In genomic region chr6:1724616-1725015, GRCh38 we compare ENCODE assay signal across 11 cellular contexts.
DNase-seq lines count a peak whose midpoint lies in the region; ATAC-seq and TF ChIP-seq lines count a peak whose summit lies in the region.
"Had no signal": no experiment of that assay in that cellular context is flagged by ENCODE, and none has a peak within 500 bp of the region (broad histone marks: within the 10 kb centered on the region; RNA-seq: fewer than 3 reads in every experiment).

No MANE protein-coding gene starts in this region.

- ATAC-seq in Right ventricle myocardium inferior (peak; percentile 64), body of pancreas (peak; percentile 60), HG03139 (IDR thresholded peaks at IDR 0.05; ENCODE audit: unreplicated experiment) (no peak)

- 67 to 84% methylated on average over 8 of the region's 8 CpGs for WGBS in body of pancreas, 2 donors
- 67 to 68% methylated on average over 8 of the region's 8 CpGs for WGBS in lower leg skin, 2 donors

- intact Hi-C loops in Right ventricle myocardium inferior (cut with DNase I) (no loop called here), body of pancreas (cut with DNase I) (no loop called here), lower leg skin (cut with DNase I; ENCODE audit: low total_unique reads) (no loop called here), posterior cingulate gyrus (cut with DNase I) (no loop called here)

- DNase-seq in Right ventricle myocardium inferior (ENCODE audit: missing footprints) (peak; percentile 87), right atrium auricular region (ENCODE audit: low spot score) (no peak), body of pancreas (peak in 3 of 4 donors; percentile 26 to 38 (median 32)), lower leg skin (ENCODE audit: low spot score in 2 of 2) (peak; percentile 42 to 91), NCI-H774 (lab: John Stamatoyannopoulos, UW) (no peak), posterior cingulate gyrus (no peak), HUDEP-2 (lab: John Stamatoyannopoulos, UW; ENCODE audit: unreplicated experiment in 76 of 76) (no peak)
- DNase-seq: NCI-H524; stimulated activated CD4-positive, alpha-beta T cell treated with anti-CD3 and anti-CD28 coated beads, Interleukin-4, amount 100 ng/mL, for 4 hours had no signal

- H3K36me3 ChIP-seq in right atrium auricular region (no peaks in the 10 kb centered on the region), body of pancreas (replicated peaks in 1 of 2; ENCODE audit: insufficient read depth in 1 of 2, low read depth in 2 of 2) (no peaks in the 10 kb centered on the region)
- H3K36me3 ChIP-seq: vagina had no signal

- H3K4me1 ChIP-seq in right atrium auricular region (peaks cover 0 to 7% of the 10 kb centered on the region in 2 donors), body of pancreas (no peaks in the 10 kb centered on the region)
- H3K4me1 ChIP-seq: vagina had no signal

- no peak for TF ChIP-seq POLR2A in body of pancreas (IDR thresholded peaks at IDR 0.05)
- no peak for TF ChIP-seq POLR2A in lower leg skin (IDR thresholded peaks at IDR 0.05)

- peak overlapping the region in 1 of 2 donors; percentile 42 for H3K27ac ChIP-seq in right atrium auricular region
- H3K27ac ChIP-seq in body of pancreas, result peak overlapping the region in 1 of 4 donors; percentile 38
- H3K27ac ChIP-seq: vagina had no signal

- TF ChIP-seq CTCF in right atrium auricular region (IDR thresholded peaks at IDR 0.05), result no peak
- no peak for TF ChIP-seq CTCF in body of pancreas (IDR thresholded peaks at IDR 0.05)
- no peak for TF ChIP-seq CTCF in lower leg skin (IDR thresholded peaks at IDR 0.05)

- H3K4me3 ChIP-seq in right atrium auricular region, result no peak overlapping the region
- no peak overlapping the region for H3K4me3 ChIP-seq in body of pancreas
- no peak overlapping the region for H3K4me3 ChIP-seq in lower leg skin (ENCODE audit: low read depth, poor library complexity, severe bottlenecking)
- H3K4me3 ChIP-seq: vagina had no signal

- H3K9me3 ChIP-seq in right atrium auricular region (no peaks in the 10 kb centered on the region), body of pancreas (no peaks in the 10 kb centered on the region)
- H3K9me3 ChIP-seq: vagina had no signal

- H3K27me3 ChIP-seq in right atrium auricular region, result no peaks in the 10 kb centered on the region
- no peaks in the 10 kb centered on the region for H3K27me3 ChIP-seq in body of pancreas
- H3K27me3 ChIP-seq: vagina had no signal

Comparison
In these comparisons a context has a peak if more than half of its experiments do, and no peak if none do; other contexts are left out.
1. DNase-seq: peak in Right ventricle myocardium inferior (single experiment), body of pancreas (3 of 4) and lower leg skin (2 of 2); none in right atrium auricular region (single experiment), NCI-H774 (single experiment), posterior cingulate gyrus (0 of 10) and HUDEP-2 (0 of 76).